Comparison of ENCODE assay signal across 8 cellular contexts in genomic region chr5:148186248-148187003, GRCh38.
DNase-seq lines count a peak whose midpoint lies in the region; ATAC-seq and TF ChIP-seq lines count a peak whose summit lies in the region.
"Had no signal": no experiment of that assay in that cellular context is flagged by ENCODE, and none has a peak within 500 bp of the region (broad histone marks: within the 10 kb centered on the region; RNA-seq: fewer than 3 reads in every experiment).

No MANE protein-coding gene starts in this region.

- H3K4me3 ChIP-seq in skeletal muscle cell (ENCODE audit: low read depth, low read length) = no peak overlapping the region
- H3K4me3 ChIP-seq: thoracic aorta had no signal

- TF ChIP-seq CTCF in nephron progenitor cell (IDR thresholded peaks at IDR 0.05) = no peak

- H3K4me3 Mint-ChIP-seq in nephron progenitor cell = no peak overlapping the region

- DNase-seq in astrocyte of the hippocampus (ENCODE audit: low read depth, low spot score) = peak; percentile 72
- DNase-seq in skeletal muscle cell (ENCODE audit: low read depth) = peak; percentile 20
- DNase-seq in NCI-H1694 treated with DMSO at 0.1 percent for 48 hours (lab: John Stamatoyannopoulos, UW) = no peak
- no peak for DNase-seq in nephron progenitor cell
- DNase-seq in UCSD-AML1 (lab: John Stamatoyannopoulos, UW; ENCODE audit: unreplicated experiment) = no peak

- ATAC-seq in GM21367 (IDR thresholded peaks at IDR 0.05; ENCODE audit: unreplicated experiment) = peak; percentile 74
- ATAC-seq in HG03457 (IDR thresholded peaks at IDR 0.05; ENCODE audit: unreplicated experiment) = peak; percentile 88

- H3K27ac Mint-ChIP-seq in nephron progenitor cell = no peak overlapping the region

- H3K4me1 Mint-ChIP-seq in nephron progenitor cell = no peaks in the 10 kb centered on the region

- H3K9me3 Mint-ChIP-seq in nephron progenitor cell = no peaks in the 10 kb centered on the region

- H3K36me3 Mint-ChIP-seq in nephron progenitor cell (ENCODE audit: low read depth) = no peaks in the 10 kb centered on the region

- no peaks in the 10 kb centered on the region for H3K27me3 Mint-ChIP-seq in nephron progenitor cell (ENCODE audit: low read depth, poor library complexity)

Comparison
In these comparisons a context has a peak if more than half of its experiments do, and no peak if none do; other contexts are left out.
1. DNase-seq: peak in astrocyte of the hippocampus (single experiment) and skeletal muscle cell (single experiment); none in NCI-H1694 treated with DMSO at 0.1 percent for 48 hours (single experiment), nephron progenitor cell (single experiment) and UCSD-AML1 (single experiment).